14 cellular contexts compared by ENCODE assay signal in genomic region chrX:145817666-145818521, GRCh38. TPM values are rescaled to one million over a fixed set of nuclear protein-coding genes. Genes with fewer than 3 reads are reported as not detected.
DNase-seq lines count a peak whose midpoint lies in the region; ATAC-seq and TF ChIP-seq lines count a peak whose summit lies in the region.
"Had no signal": no experiment of that assay in that cellular context is flagged by ENCODE, and none has a peak within 500 bp of the region (broad histone marks: within the 10 kb centered on the region; RNA-seq: fewer than 3 reads in every experiment).

Gene SLITRK2, plus strand, starts transcription at chrX:145817829. Its CDS starts 4,597 bp downstream, at chrX:145822426.

- peak; percentile 5 for DNase-seq in NCI-H82 (lab: John Stamatoyannopoulos, UW)
- DNase-seq in NCI-H82 treated with DMSO at 0.1 percent for 48 hours (lab: John Stamatoyannopoulos, UW; ENCODE audit: unreplicated experiment), result no peak
- DNase-seq in epithelial cell of proximal tubule (ENCODE audit: low read depth), result no peak
- DNase-seq in nephron progenitor cell, result peak; percentile 51
- DNase-seq in NCI-H526 (lab: John Stamatoyannopoulos, UW), result no peak
- DNase-seq: activated CD4-positive, alpha-beta memory T cell treated with anti-CD3 and anti-CD28 coated beads, Interleukin-2, amount 10 ng/mL, durations not matched to agents 7 days and 5 days; NCI-H1092 treated with DMSO at 0.1 percent for 48 hours; SHP77 treated with DMSO at 0.1 percent for 48 hours; stimulated activated naive CD4-positive, alpha-beta T cell treated with Interleukin-2 at 50 U/mL for 16 hours had no signal

- no peaks in the 10 kb centered on the region for H3K36me3 Mint-ChIP-seq in nephron progenitor cell (ENCODE audit: low read depth)

- H3K9me3 Mint-ChIP-seq in nephron progenitor cell, result peaks cover 48% of the 10 kb centered on the region
- H3K9me3 Mint-ChIP-seq: activated CD4-positive, alpha-beta memory T cell treated with anti-CD3 and anti-CD28 coated beads, Interleukin-2, amount 10 ng/mL, durations not matched to agents 7 days and 5 days had no signal

- peak within 1 kb of the TSS; percentile 55 for H3K4me3 ChIP-seq in epithelial cell of proximal tubule (ENCODE audit: low read depth, low read length)
- peak within 1 kb of the TSS; percentile 30 for H3K4me3 ChIP-seq in urinary bladder (ENCODE audit: low read depth, low read length)

- peaks cover 86% of the 10 kb centered on the region for H3K27me3 Mint-ChIP-seq in nephron progenitor cell (ENCODE audit: low read depth, poor library complexity)

- TF ChIP-seq CTCF in epithelial cell of proximal tubule (conservative IDR thresholded peaks at IDR 0.05; ENCODE audit: low read depth, low read length) (no peak), nephron progenitor cell (IDR thresholded peaks at IDR 0.05) (no peak)

- no peak within 1 kb of the TSS for H3K27ac Mint-ChIP-seq in nephron progenitor cell
- H3K27ac Mint-ChIP-seq: activated CD4-positive, alpha-beta memory T cell treated with anti-CD3 and anti-CD28 coated beads, Interleukin-2, amount 10 ng/mL, durations not matched to agents 7 days and 5 days had no signal

- no peaks in the 10 kb centered on the region for H3K36me3 ChIP-seq in urinary bladder (ENCODE audit: insufficient read depth)

- ATAC-seq in GM18498 (IDR thresholded peaks at IDR 0.05; ENCODE audit: unreplicated experiment) (no peak), GM19395 (IDR thresholded peaks at IDR 0.05; ENCODE audit: unreplicated experiment) (no peak)

- H3K4me1 Mint-ChIP-seq in nephron progenitor cell, result peaks cover 25% of the 10 kb centered on the region
- H3K4me1 Mint-ChIP-seq: central memory CD8-positive, alpha-beta T cell had no signal

- H3K27ac ChIP-seq in urinary bladder (ENCODE audit: low read depth), result no peak within 1 kb of the TSS

- peak within 1 kb of the TSS; percentile 65 for H3K4me3 Mint-ChIP-seq in nephron progenitor cell
- H3K4me3 Mint-ChIP-seq: activated CD4-positive, alpha-beta memory T cell treated with anti-CD3 and anti-CD28 coated beads, Interleukin-2, amount 10 ng/mL, durations not matched to agents 7 days and 5 days; central memory CD8-positive, alpha-beta T cell had no signal

- under 1% methylated on average over 81 of the region's 83 CpGs for WGBS in urinary bladder

- H3K4me1 ChIP-seq in urinary bladder (ENCODE audit: insufficient read depth), result no peaks in the 10 kb centered on the region

RNA-seq across cellular contexts. Expression of gene SLITRK2, which starts in this region (rescaled TPM):
- total RNA-seq in epithelial cell of proximal tubule (0.07 TPM in 1 of 2 replicates, not detected in the other), urinary bladder (1.5 TPM)
- 0.48 TPM for polyA plus RNA-seq in urinary bladder
- total RNA-seq: activated CD4-positive, alpha-beta memory T cell treated with anti-CD3 and anti-CD28 coated beads, Interleukin-2, amount 10 ng/mL, durations not matched to agents 7 days and 5 days had no signal
- polyA plus RNA-seq: AG04450 had no signal

Comparison
In these comparisons a context has a peak if more than half of its experiments do, and no peak if none do; other contexts are left out.
1. DNase-seq: peak in NCI-H82 (single experiment) and nephron progenitor cell (single experiment); none in NCI-H82 treated with DMSO at 0.1 percent for 48 hours (single experiment), epithelial cell of proximal tubule (single experiment) and NCI-H526 (0 of 2).